In the genomic region with DNA sequence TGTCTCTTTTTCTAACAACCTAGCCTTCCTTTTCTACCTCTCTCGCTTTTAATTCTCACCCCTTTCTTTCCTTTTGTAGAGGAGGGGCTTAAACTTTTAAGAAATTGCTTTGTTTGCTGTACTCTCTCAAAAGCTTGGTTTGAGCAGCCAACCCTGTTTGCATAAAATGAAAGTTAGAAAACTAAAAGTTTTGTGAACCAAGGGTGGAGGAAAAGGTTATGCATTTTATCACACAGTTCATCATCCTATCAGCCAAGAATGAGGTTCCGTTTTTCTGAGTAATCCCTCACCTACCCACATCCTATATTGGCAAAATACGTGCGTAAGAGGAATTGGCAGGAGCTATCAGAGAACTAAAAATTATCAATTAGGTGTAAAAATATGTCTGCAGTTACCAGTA, we compare ENCODE assay signal across 14 cellular contexts. TPM values are rescaled to one million over a fixed set of nuclear protein-coding genes. Genes with fewer than 3 reads are reported as not detected.
DNase-seq lines count a peak whose midpoint lies in the region; ATAC-seq and TF ChIP-seq lines count a peak whose summit lies in the region.
"Had no signal": no experiment of that assay in that cellular context is flagged by ENCODE, and none has a peak within 500 bp of the region (broad histone marks: within the 10 kb centered on the region; RNA-seq: fewer than 3 reads in every experiment).

No MANE protein-coding gene starts in this region.

- H3K27me3 Mint-ChIP-seq in natural killer cell treated with Interleukin-12 subunit alpha and Interleukin-12 subunit beta and Interleukin-15 and Interleukin-18, amount 100 ng/mL, for 72 hours: no peaks in the 10 kb centered on the region
- H3K27me3 Mint-ChIP-seq in natural killer cell (ENCODE audit: low read depth in 2 of 2) (no peaks in the 10 kb centered on the region), T-helper 17 cell (no peaks in the 10 kb centered on the region), type B pancreatic cell (no peaks in the 10 kb centered on the region)
- no peaks in the 10 kb centered on the region for H3K27me3 Mint-ChIP-seq in stimulated activated memory B cell treated with anti-CD40 and anti-IgM and Interleukin-4, amounts not matched to agents 10 μg/mL and 1 μg/mL and 100 μg/mL, for 72 hours

- no peak overlapping the region for H3K4me3 ChIP-seq in fibroblast of mammary gland (ENCODE audit: control insufficient read depth, low read depth, low read length)
- H3K4me3 ChIP-seq in foreskin fibroblast (ENCODE audit: low read depth in 1 of 2, low read length in 2 of 2): no peak overlapping the region

- no peaks in the 10 kb centered on the region for H3K9me3 Mint-ChIP-seq in natural killer cell treated with Interleukin-12 subunit alpha and Interleukin-12 subunit beta and Interleukin-15 and Interleukin-18, amount 100 ng/mL, for 72 hours
- no peaks in the 10 kb centered on the region for H3K9me3 Mint-ChIP-seq in natural killer cell
- H3K9me3 Mint-ChIP-seq in type B pancreatic cell: no peaks in the 10 kb centered on the region
- H3K9me3 Mint-ChIP-seq in stimulated activated memory B cell treated with anti-CD40 and anti-IgM and Interleukin-4, amounts not matched to agents 10 μg/mL and 1 μg/mL and 100 μg/mL, for 72 hours: no peaks in the 10 kb centered on the region

- ATAC-seq in natural killer cell treated with Interleukin-12 subunit alpha and Interleukin-12 subunit beta and Interleukin-15 and Interleukin-18, amount 100 ng/mL, for 72 hours: no peak
- ATAC-seq in natural killer cell (no peak), T-helper 17 cell (peak; percentile 65)
- no peak for ATAC-seq in stimulated activated memory B cell treated with anti-CD40 and anti-IgM and Interleukin-4, amounts not matched to agents 10 μg/mL and 1 μg/mL and 100 μg/mL, for 72 hours
- ATAC-seq: Panc1 had no signal

- TF ChIP-seq CTCF in natural killer cell (IDR thresholded peaks at IDR 0.05) (no peak), fibroblast of mammary gland (conservative IDR thresholded peaks at IDR 0.05; ENCODE audit: control insufficient read depth, insufficient read depth, low read depth, low read length) (no peak), type B pancreatic cell (conservative IDR thresholded peaks at IDR 0.05) (no peak), foreskin fibroblast (IDR thresholded peaks at IDR 0.05; ENCODE audit: low read depth, low read length) (no peak)

- H3K27ac Mint-ChIP-seq in natural killer cell treated with Interleukin-12 subunit alpha and Interleukin-12 subunit beta and Interleukin-15 and Interleukin-18, amount 100 ng/mL, for 72 hours: peak overlapping the region; percentile 34 to 38
- H3K27ac Mint-ChIP-seq in natural killer cell: no peak overlapping the region
- H3K27ac Mint-ChIP-seq in T-helper 17 cell: peak overlapping the region; percentile 91
- peak overlapping the region; percentile 48 for H3K27ac Mint-ChIP-seq in type B pancreatic cell
- H3K27ac Mint-ChIP-seq in stimulated activated memory B cell treated with anti-CD40 and anti-IgM and Interleukin-4, amounts not matched to agents 10 μg/mL and 1 μg/mL and 100 μg/mL, for 72 hours: no peak overlapping the region

- H3K4me3 Mint-ChIP-seq in natural killer cell treated with Interleukin-12 subunit alpha and Interleukin-12 subunit beta and Interleukin-15 and Interleukin-18, amount 100 ng/mL, for 72 hours: peak overlapping the region; percentile 38
- H3K4me3 Mint-ChIP-seq in natural killer cell: no peak overlapping the region
- peak overlapping the region; percentile 83 for H3K4me3 Mint-ChIP-seq in T-helper 17 cell
- H3K4me3 Mint-ChIP-seq in type B pancreatic cell: no peak overlapping the region
- H3K4me3 Mint-ChIP-seq in stimulated activated memory B cell treated with anti-CD40 and anti-IgM and Interleukin-4, amounts not matched to agents 10 μg/mL and 1 μg/mL and 100 μg/mL, for 72 hours: no peak overlapping the region

- DNase-seq in natural killer cell treated with Interleukin-12 subunit alpha and Interleukin-12 subunit beta and Interleukin-15 and Interleukin-18, amount 100 ng/mL, for 72 hours (ENCODE audit: low spot score): no peak
- no peak for DNase-seq in natural killer cell
- DNase-seq in T-helper 17 cell: no peak
- peak; percentile 75 for DNase-seq in fibroblast of mammary gland (ENCODE audit: low read depth)
- no peak for DNase-seq in type B pancreatic cell (ENCODE audit: extremely low spot score, unreplicated experiment)
- DNase-seq in SIG-M5 treated with dmso at 0.1 percent for 504 hours (lab: John Stamatoyannopoulos, UW; ENCODE audit: unreplicated experiment): no peak
- DNase-seq in foreskin fibroblast: no peak
- DNase-seq: AML-193, aorta, DMS153, kidney glomerular epithelial cell, NCI-H226 had no signal

- H3K4me1 Mint-ChIP-seq in natural killer cell treated with Interleukin-12 subunit alpha and Interleukin-12 subunit beta and Interleukin-15 and Interleukin-18, amount 100 ng/mL, for 72 hours (ENCODE audit: low read depth in 2 of 2): peaks cover 7 to 20% of the 10 kb centered on the region in 2 donors
- H3K4me1 Mint-ChIP-seq in natural killer cell (peaks cover 5 to 12% of the 10 kb centered on the region in 2 donors), T-helper 17 cell (peaks cover 28% of the 10 kb centered on the region), type B pancreatic cell (ENCODE audit: unreplicated experiment) (no peaks in the 10 kb centered on the region)
- H3K4me1 Mint-ChIP-seq in stimulated activated memory B cell treated with anti-CD40 and anti-IgM and Interleukin-4, amounts not matched to agents 10 μg/mL and 1 μg/mL and 100 μg/mL, for 72 hours: no peaks in the 10 kb centered on the region

- intact Hi-C loops in natural killer cell (cut with micrococcal nuclease): no loop called here

- no peaks in the 10 kb centered on the region for H3K36me3 Mint-ChIP-seq in natural killer cell treated with Interleukin-12 subunit alpha and Interleukin-12 subunit beta and Interleukin-15 and Interleukin-18, amount 100 ng/mL, for 72 hours
- H3K36me3 Mint-ChIP-seq in natural killer cell: no peaks in the 10 kb centered on the region
- no peaks in the 10 kb centered on the region for H3K36me3 Mint-ChIP-seq in T-helper 17 cell (ENCODE audit: low read depth)
- H3K36me3 Mint-ChIP-seq in type B pancreatic cell: no peaks in the 10 kb centered on the region
- no peaks in the 10 kb centered on the region for H3K36me3 Mint-ChIP-seq in stimulated activated memory B cell treated with anti-CD40 and anti-IgM and Interleukin-4, amounts not matched to agents 10 μg/mL and 1 μg/mL and 100 μg/mL, for 72 hours

- no peaks in the 10 kb centered on the region for H3K9me3 ChIP-seq in T-helper 17 cell (ENCODE audit: control insufficient read depth, low read length, poor library complexity, severe bottlenecking)

RNA-seq across cellular contexts. Expression of a gene that starts 42.8 kb away (rescaled TPM):
- 10 to 100 TPM; 66.4 to 71.3 TPM for total RNA-seq in natural killer cell treated with Interleukin-12 subunit alpha and Interleukin-12 subunit beta and Interleukin-15 and Interleukin-18, amount 100 ng/mL, for 72 hours
- total RNA-seq in natural killer cell (100 to 1,000 TPM; 113 to 185 (median 130) TPM), T-helper 17 cell (100 to 1,000 TPM; 112 to 129 TPM), type B pancreatic cell (ENCODE audit: low replicate concordance) (85.6 and 133 TPM in 2 replicates)

Comparison
In these comparisons a context has a peak if more than half of its experiments do, and no peak if none do; other contexts are left out.
1. H3K27ac Mint-ChIP-seq: peak in natural killer cell treated with Interleukin-12 subunit alpha and Interleukin-12 subunit beta and Interleukin-15 and Interleukin-18, amount 100 ng/mL, for 72 hours (2 of 2), T-helper 17 cell (single experiment) and type B pancreatic cell (single experiment); none in natural killer cell (0 of 2) and stimulated activated memory B cell treated with anti-CD40 and anti-IgM and Interleukin-4, amounts not matched to agents 10 μg/mL and 1 μg/mL and 100 μg/mL, for 72 hours (single experiment).
2. H3K4me3 Mint-ChIP-seq: peak in natural killer cell treated with Interleukin-12 subunit alpha and Interleukin-12 subunit beta and Interleukin-15 and Interleukin-18, amount 100 ng/mL, for 72 hours (single experiment) and T-helper 17 cell (single experiment); none in natural killer cell (single experiment), type B pancreatic cell (single experiment) and stimulated activated memory B cell treated with anti-CD40 and anti-IgM and Interleukin-4, amounts not matched to agents 10 μg/mL and 1 μg/mL and 100 μg/mL, for 72 hours (single experiment).